In the genomic region with DNA sequence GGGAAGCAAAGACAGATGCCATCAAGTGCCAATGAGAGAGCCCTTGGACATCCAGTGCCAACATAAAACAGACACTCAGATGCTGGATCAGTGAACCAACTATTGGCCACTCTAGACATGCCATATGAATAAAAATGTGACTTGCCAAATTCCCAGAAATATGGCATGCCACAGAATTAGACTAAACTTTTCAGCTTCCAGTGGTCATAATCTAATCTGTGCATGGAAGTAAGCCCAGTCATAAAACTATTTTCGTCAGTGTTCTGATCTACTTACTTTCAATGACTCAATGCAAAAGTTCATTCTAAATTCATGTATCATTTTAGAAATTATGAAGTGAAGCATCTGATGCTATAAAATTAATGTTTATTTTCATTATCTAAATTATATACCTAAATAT, we compare ENCODE assay signal across 18 cellular contexts.
DNase-seq lines count a peak whose midpoint lies in the region; FAIRE-seq and TF ChIP-seq lines count a peak whose summit lies in the region.
"Had no signal": no experiment of that assay in that cellular context is flagged by ENCODE, and none has a peak within 500 bp of the region (broad histone marks: within the 10 kb centered on the region; RNA-seq: fewer than 3 reads in every experiment).

No MANE protein-coding gene starts in this region.

- H3K9me3 ChIP-seq in breast epithelium = no peaks in the 10 kb centered on the region
- H3K9me3 ChIP-seq: HAP-1 had no signal

- in situ Hi-C loops in KBM-7 (cut with MboI; ENCODE audit: low pct_unique_long_range_greater_than_20kb, low sequenced_read_pairs) = no loop called here
- in situ Hi-C loops in GM13977 (cut with MboI; ENCODE audit: low pct_unique_long_range_greater_than_20kb, low sequenced_read_pairs, unreplicated experiment) = no loop called here

- H3K27me3 ChIP-seq in breast epithelium = no peaks in the 10 kb centered on the region

- H3K4me3 ChIP-seq in breast epithelium = no peak overlapping the region
- H3K4me3 ChIP-seq: HAP-1 had no signal

- no peak for TF ChIP-seq POLR2A in breast epithelium (IDR thresholded peaks at IDR 0.05)

- intact Hi-C loops in breast epithelium (cut with DNase I; ENCODE audit: low total_unique reads) = no loop called here

- DNase-seq in NCI-H446 treated with DMSO at 0.1 percent for 48 hours (lab: John Stamatoyannopoulos, UW) (peak; percentile 68), fibroblast of gingiva (ENCODE audit: low read depth) (peak; percentile 22), frontal cortex (ENCODE audit: low spot score in 2 of 2) (no peak), breast epithelium (ENCODE audit: low spot score in 2 of 2) (no peak), KBM-7 (no peak), GM13977 (ENCODE audit: low spot score) (no peak)
- DNase-seq: C1 segment of cervical spinal cord; Calu3; CD4-positive, alpha-beta memory T cell; COR-L47; DMS53; DMS79 treated with DMSO at 0.1 percent for 48 hours; GF-D8; GOT3; HFFc6 had no signal

- no peaks in the 10 kb centered on the region for H3K36me3 ChIP-seq in breast epithelium
- H3K36me3 ChIP-seq: HAP-1 had no signal

- FAIRE-seq in frontal cortex (lab: Jason Lieb, UNC) = peak; percentile 86
- FAIRE-seq: GM12891, H54 had no signal

- H3K27ac ChIP-seq in breast epithelium = no peak overlapping the region

- no peaks in the 10 kb centered on the region for H3K4me1 ChIP-seq in breast epithelium

- TF ChIP-seq CTCF in breast epithelium (IDR thresholded peaks at IDR 0.05) (no peak), GM13977 (IDR thresholded peaks at IDR 0.05; ENCODE audit: extremely low read depth, insufficient read depth, missing control alignments) (no peak)

Comparison
In these comparisons a context has a peak if more than half of its experiments do, and no peak if none do; other contexts are left out.
1. DNase-seq: peak in NCI-H446 treated with DMSO at 0.1 percent for 48 hours (single experiment) and fibroblast of gingiva (single experiment); none in frontal cortex (0 of 2), breast epithelium (0 of 2), KBM-7 (single experiment) and GM13977 (single experiment).